Comparison of ENCODE assay signal across 3 cellular contexts in genomic region chr5:84816746-84817547, GRCh38.
A peak's percentile ranks its signal among the peaks of the same experiment; 100 is the strongest.
TF ChIP-seq lines count a peak whose summit lies in the region.

No MANE protein-coding gene starts in this region.

TF ChIP-seq in Ishikawa, 13 proteins besides CTCF, POLR2A, EP300 and RAD21:
- TF ChIP-seq CEBPB (IDR thresholded peaks at IDR 0.05): 0 out of 2 replicates have a peak, but pooled peaks have one; percentile 41
- TF ChIP-seq, protein P1, sequence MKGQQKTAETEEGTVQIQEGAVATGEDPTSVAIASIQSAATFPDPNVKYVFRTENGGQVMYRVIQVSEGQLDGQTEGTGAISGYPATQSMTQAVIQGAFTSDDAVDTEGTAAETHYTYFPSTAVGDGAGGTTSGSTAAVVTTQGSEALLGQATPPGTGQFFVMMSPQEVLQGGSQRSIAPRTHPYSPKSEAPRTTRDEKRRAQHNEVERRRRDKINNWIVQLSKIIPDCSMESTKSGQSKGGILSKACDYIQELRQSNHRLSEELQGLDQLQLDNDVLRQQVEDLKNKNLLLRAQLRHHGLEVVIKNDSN (IDR thresholded peaks at IDR 0.05): no peak

TF ChIP-seq in H1, 55 proteins besides CTCF, POLR2A, EP300 and RAD21:
- 0 out of 2 replicates have a peak, but pooled peaks have one; percentile 49 for TF ChIP-seq CEBPB (IDR thresholded peaks at IDR 0.05; ENCODE audit: low read depth, low read length)
- no peak for TF ChIP-seq RFX5 (IDR thresholded peaks at IDR 0.05; ENCODE audit: borderline replicate concordance, low read depth, low read length)
- TF ChIP-seq SIRT6 (IDR thresholded peaks at IDR 0.05; ENCODE audit: low read length): no peak
- TF ChIP-seq NANOG (IDR thresholded peaks at IDR 0.05; ENCODE audit: insufficient read depth, low read depth, low read length, poor library complexity, severe bottlenecking): no peak
TF ChIP-seq in H1: peak in this region for 1.

TF ChIP-seq in neural cell, 6 proteins besides CTCF, POLR2A, EP300 and RAD21:
- TF ChIP-seq MXI1 (conservative IDR thresholded peaks at IDR 0.05; ENCODE audit: poor library complexity, severe bottlenecking) (no peak), POLR2AphosphoS5 (IDR thresholded peaks at IDR 0.05) (peak; percentile 32)
